Comparison of ENCODE assay signal across 9 cellular contexts in genomic region chrX:71618303-71618721, GRCh38. TPM values are rescaled to one million over a fixed set of nuclear protein-coding genes. Genes with fewer than 3 reads are reported as not detected.
A peak's percentile ranks its signal among the peaks of the same experiment; 100 is the strongest.
DNase-seq lines count a peak whose midpoint lies in the region; ATAC-seq, FAIRE-seq and TF ChIP-seq lines count a peak whose summit lies in the region.
"Had no signal": no experiment of that assay in that cellular context is flagged by ENCODE, and none has a peak within 500 bp of the region (broad histone marks: within the 10 kb centered on the region; RNA-seq: fewer than 3 reads in every experiment).

TSS of gene CXCR3 (minus strand) at chrX:71618511. CDS start at chrX:71618449, 62 bp downstream.

- H3K27me3 ChIP-seq in Peyer's patch (no peaks in the 10 kb centered on the region), spleen (replicated peaks in 1 of 7) (no peaks in the 10 kb centered on the region)

- intact Hi-C loops in spleen (cut with DNase I; ENCODE audit: low total_unique reads): no loop called here

- TF ChIP-seq CTCF in Peyer's patch (IDR thresholded peaks at IDR 0.05) (no peak), spleen (IDR thresholded peaks at IDR 0.05 in 8 of 11, conservative IDR thresholded peaks at IDR 0.05 in 3 of 11) (no peak)

- peak; percentile 69 for ATAC-seq in HG02759 (IDR thresholded peaks at IDR 0.05; ENCODE audit: unreplicated experiment)

- peak; percentile 46 for DNase-seq in GM12892 (ENCODE audit: insufficient read length)
- peak in 2 of 3 donors; percentile 64 to 72 for DNase-seq in Peyer's patch
- DNase-seq in activated effector memory CD4-positive, alpha-beta T cell treated with Interleukin-2 at 50 U/mL for 16 hours: peak; percentile 47
- DNase-seq in spleen: peak; percentile 83
- no peak for DNase-seq in kidney glomerular epithelial cell (lab: John Stamatoyannopoulos, UW)
- DNase-seq in foreskin melanocyte: no peak
- DNase-seq in cerebellar cortex (ENCODE audit: low spot score): no peak

- TF ChIP-seq POLR2A in GM12892 (IDR thresholded peaks at IDR 0.05; ENCODE audit: low read depth, low read length): peak; percentile 33; the same call in 1 of the 2 replicates
- TF ChIP-seq POLR2A in Peyer's patch (IDR thresholded peaks at IDR 0.05): no peak
- no peak for TF ChIP-seq POLR2A in spleen (IDR thresholded peaks at IDR 0.05)

- 3 to 34% (median 16%) methylated on average over 4 of the region's 4 CpGs; no CpG with 5 or more reads in 1 of the 5 donors for WGBS in spleen, 5 donors

- H3K4me3 ChIP-seq in Peyer's patch: peak within 1 kb of the TSS; percentile 17 to 46 (median 33)
- H3K4me3 ChIP-seq in spleen: peak within 1 kb of the TSS in 6 of 8 donors; percentile 5 to 64 (median 25)

- peak; percentile 95 for FAIRE-seq in GM12892 (lab: Jason Lieb, UNC)

- H3K9me3 ChIP-seq in Peyer's patch (no peaks in the 10 kb centered on the region), spleen (no peaks in the 10 kb centered on the region)

- peaks cover 7 to 16% (median 11%) of the 10 kb centered on the region in 4 donors for H3K4me1 ChIP-seq in Peyer's patch
- peaks cover 26 to 65% (median 54%) of the 10 kb centered on the region in 6 donors for H3K4me1 ChIP-seq in spleen

- H3K27ac ChIP-seq in Peyer's patch: peak within 1 kb of the TSS; percentile 63 to 94 (median 81)
- peak within 1 kb of the TSS in 6 of 8 donors; percentile 43 to 81 (median 65) for H3K27ac ChIP-seq in spleen

- H3K36me3 ChIP-seq in Peyer's patch (no peaks in the 10 kb centered on the region), spleen (peaks cover 0 to 21% (median 0%) of the 10 kb centered on the region in 6 donors)

RNA-seq across cellular contexts. Expression of gene CXCR3, which starts in this region (rescaled TPM):
- polyA plus RNA-seq in GM12892 (2012; ENCODE audit: missing spikeins): 0.66 TPM
- total RNA-seq in Peyer's patch (1 to 10 TPM in 3 of 4 donors, not detected in 1; 4.4 to 9.2 (median 8.4) TPM), spleen (1 to 10 TPM; 5.6 to 9.4 (median 8.5) TPM)
- polyA plus RNA-seq in spleen: 10 to 100 TPM in 1 of 3 donors, 1 to 10 TPM in 2; 4.4 to 13.9 (median 6.4) TPM
- total RNA-seq: fibroblast of villous mesenchyme had no signal

Comparison
In these comparisons a context has a peak if more than half of its experiments do, and no peak if none do; other contexts are left out.
1. DNase-seq: peak in GM12892 (single experiment), Peyer's patch (2 of 3), activated effector memory CD4-positive, alpha-beta T cell treated with Interleukin-2 at 50 U/mL for 16 hours (single experiment) and spleen (single experiment); none in kidney glomerular epithelial cell (single experiment), foreskin melanocyte (single experiment) and cerebellar cortex (single experiment).